Comparison of ENCODE assay signal across 21 cellular contexts in genomic region chr5:95713960-95714710, GRCh38. TPM values are rescaled to one million over a fixed set of nuclear protein-coding genes. Genes with fewer than 3 reads are reported as not detected.
A peak's percentile ranks its signal among the peaks of the same experiment; 100 is the strongest.
DNase-seq lines count a peak whose midpoint lies in the region; ATAC-seq and TF ChIP-seq lines count a peak whose summit lies in the region.
"Had no signal": no experiment of that assay in that cellular context is flagged by ENCODE, and none has a peak within 500 bp of the region (broad histone marks: within the 10 kb centered on the region; RNA-seq: fewer than 3 reads in every experiment).

No MANE protein-coding gene starts in this region.

- peaks cover 18% of the 10 kb centered on the region for H3K27me3 Mint-ChIP-seq in activated CD4-positive, alpha-beta T cell treated with anti-CD3 and anti-CD28 coated beads, Interleukin-2, amount 10 ng/mL, durations not matched to agents 24 days and 14 days
- H3K27me3 Mint-ChIP-seq in endodermal cell (ENCODE audit: insufficient read depth): no peaks in the 10 kb centered on the region

- no peak overlapping the region for H3K27ac Mint-ChIP-seq in activated CD4-positive, alpha-beta T cell treated with anti-CD3 and anti-CD28 coated beads, Interleukin-2, amount 10 ng/mL, durations not matched to agents 24 days and 14 days
- no peak overlapping the region for H3K27ac Mint-ChIP-seq in endodermal cell

- H3K27ac ChIP-seq in Panc1 (ENCODE audit: low read length) (peak overlapping the region; percentile 65; the same call in 1 of the 2 replicates), endodermal cell (ENCODE audit: low read depth, low read length) (no peak overlapping the region), right atrium auricular region (no peak overlapping the region)
- H3K27ac ChIP-seq: BLaER1, gastrocnemius medialis, lower lobe of right lung, stomach, transverse colon had no signal

- H3K36me3 ChIP-seq in Panc1 (ENCODE audit: control insufficient read depth, insufficient read depth, low read length): no peaks in the 10 kb centered on the region
- peaks cover 62% of the 10 kb centered on the region for H3K36me3 ChIP-seq in endodermal cell (ENCODE audit: control insufficient read depth, insufficient read depth, low read length)
- no peaks in the 10 kb centered on the region for H3K36me3 ChIP-seq in right atrium auricular region
- H3K36me3 ChIP-seq: gastrocnemius medialis, lower lobe of right lung, transverse colon had no signal

- peak; percentile 13 for DNase-seq in activated CD4-positive, alpha-beta T cell treated with anti-CD3 and anti-CD28 coated beads, Interleukin-2, amount 10 ng/mL, durations not matched to agents 24 days and 14 days
- no peak for DNase-seq in activated CD4-positive, alpha-beta T cell treated with anti-CD3 and anti-CD28 coated beads, Interleukin-2, amount 50 U/mL, for 1 hour
- DNase-seq in Panc1 (ENCODE audit: low read depth, low spot score) (no peak), endodermal cell (no peak), sciatic nerve (ENCODE audit: low spot score) (no peak), NCI-H2081 treated with DMSO at 0.1 percent for 48 hours (lab: John Stamatoyannopoulos, UW) (no peak), right atrium auricular region (ENCODE audit: low spot score) (no peak)
- DNase-seq: activated T-cell treated with anti-CD3 and anti-CD28 coated beads, Interleukin-2, amount 50 U/mL, for 1 hour; gastrocnemius medialis; islet precursor cell; lower lobe of right lung; NCI-H146; NCI-H524; nucleus accumbens; retina; stomach; transverse colon had no signal

- intact Hi-C loops in activated CD4-positive, alpha-beta T cell treated with anti-CD3 and anti-CD28 coated beads, Interleukin-2, amount 10 ng/mL, durations not matched to agents 24 days and 14 days (cut with micrococcal nuclease): loop anchor here (10.0 kb wide), 2 partner anchors 631 to 821 kb away; no protein-coding TSS in a partner anchor
- intact Hi-C loops in Panc1 (cut with micrococcal nuclease; ENCODE audit: unreplicated experiment) (no loop called here), sciatic nerve (cut with DNase I) (no loop called here)

- no TSS peak for BruUV-seq in Panc1 (replicated peaks; lab: Mats Ljungman, UMichigan)

- in situ Hi-C loops in Panc1 (cut with HindIII; ENCODE audit: low pct_unique_long_range_greater_than_20kb, low sequenced_read_pairs): no loop called here

- H3K9me3 Mint-ChIP-seq in activated CD4-positive, alpha-beta T cell treated with anti-CD3 and anti-CD28 coated beads, Interleukin-2, amount 10 ng/mL, durations not matched to agents 24 days and 14 days: no peaks in the 10 kb centered on the region
- peaks cover 15% of the 10 kb centered on the region for H3K9me3 Mint-ChIP-seq in endodermal cell

- H3K4me1 Mint-ChIP-seq in activated CD4-positive, alpha-beta T cell treated with anti-CD3 and anti-CD28 coated beads, Interleukin-2, amount 10 ng/mL, durations not matched to agents 24 days and 14 days: peaks cover 27% of the 10 kb centered on the region
- H3K4me1 Mint-ChIP-seq in endodermal cell: peaks cover 41% of the 10 kb centered on the region

- peak overlapping the region; percentile 27 for H3K9ac ChIP-seq in endodermal cell (ENCODE audit: extremely low read depth, low read length, poor library complexity, severe bottlenecking)
- H3K9ac ChIP-seq: BLaER1 had no signal

- H3K4me1 ChIP-seq in Panc1 (ENCODE audit: control insufficient read depth, insufficient read depth, low read length) (peaks cover 6% of the 10 kb centered on the region), endodermal cell (ENCODE audit: control insufficient read depth, insufficient read depth, low read length) (peaks cover 11% of the 10 kb centered on the region), right atrium auricular region (peaks cover 0 to 17% of the 10 kb centered on the region in 2 donors)
- H3K4me1 ChIP-seq: lower lobe of right lung had no signal

- H3K4me3 Mint-ChIP-seq in activated CD4-positive, alpha-beta T cell treated with anti-CD3 and anti-CD28 coated beads, Interleukin-2, amount 10 ng/mL, durations not matched to agents 24 days and 14 days: no peak overlapping the region
- no peak overlapping the region for H3K4me3 Mint-ChIP-seq in endodermal cell

- no peak for TF ChIP-seq CTCF in Panc1 (IDR thresholded peaks at IDR 0.05)
- TF ChIP-seq CTCF in endodermal cell (conservative IDR thresholded peaks at IDR 0.05): no peak
- TF ChIP-seq CTCF in right atrium auricular region (IDR thresholded peaks at IDR 0.05): no peak

- no peak overlapping the region for H3K4me3 ChIP-seq in Panc1 (ENCODE audit: low read depth in 2 of 2, low read length in 2 of 2)
- peak overlapping the region; percentile 78 for H3K4me3 ChIP-seq in endodermal cell (ENCODE audit: low read length)
- no peak overlapping the region for H3K4me3 ChIP-seq in right atrium auricular region
- H3K4me3 ChIP-seq: BLaER1, gastrocnemius medialis, lower lobe of right lung, stomach, transverse colon had no signal

- no peaks in the 10 kb centered on the region for H3K27me3 ChIP-seq in Panc1 (ENCODE audit: control insufficient read depth, insufficient read depth, low read length)
- no peaks in the 10 kb centered on the region for H3K27me3 ChIP-seq in endodermal cell (ENCODE audit: control insufficient read depth, insufficient read depth, low read length, poor library complexity, severe bottlenecking)
- H3K27me3 ChIP-seq in right atrium auricular region: no peaks in the 10 kb centered on the region
- H3K27me3 ChIP-seq: BLaER1, gastrocnemius medialis, stomach, transverse colon had no signal

- 91 to 98% methylated on average over 4 of the region's 4 CpGs for WGBS in endodermal cell (ENCODE audit: insufficient coverage in 1 of 2, insufficient read length in 1 of 2), 2 experiments

- POLR2A ChIA-PET in Panc1 (lab: Charles Lee): no interaction called here

- CTCF ChIA-PET in Panc1 (lab: Charles Lee): no interaction called here

- H3K9me3 ChIP-seq in Panc1 (ENCODE audit: control insufficient read depth, insufficient read depth, low read depth, low read length): no peaks in the 10 kb centered on the region; the same call in 1 of the 2 replicates
- peaks cover 21% of the 10 kb centered on the region for H3K9me3 ChIP-seq in endodermal cell (ENCODE audit: control insufficient read depth, low read length)
- no peaks in the 10 kb centered on the region for H3K9me3 ChIP-seq in right atrium auricular region
- H3K9me3 ChIP-seq: BLaER1, gastrocnemius medialis, lower lobe of right lung, stomach, transverse colon had no signal

- H3K36me3 Mint-ChIP-seq in activated CD4-positive, alpha-beta T cell treated with anti-CD3 and anti-CD28 coated beads, Interleukin-2, amount 10 ng/mL, durations not matched to agents 24 days and 14 days (ENCODE audit: low read depth): peaks cover 2% of the 10 kb centered on the region
- peaks cover 31% of the 10 kb centered on the region for H3K36me3 Mint-ChIP-seq in endodermal cell (ENCODE audit: low read depth)

- ATAC-seq in Panc1 (no peak), sciatic nerve (peak; percentile 41), GM19035 (IDR thresholded peaks at IDR 0.05; ENCODE audit: unreplicated experiment) (no peak)
- ATAC-seq: activated CD4-positive, CD25-positive, alpha-beta regulatory T cell treated with anti-CD3 and anti-CD28 coated beads, Interleukin-2, amount 50 U/mL, for 24 hours; gastrocnemius medialis; lower lobe of right lung had no signal

RNA-seq across cellular contexts. Expression of gene RHOBTB3, which starts 17.0 kb away (rescaled TPM):
- total RNA-seq in activated CD4-positive, alpha-beta T cell treated with anti-CD3 and anti-CD28 coated beads, Interleukin-2, amount 10 ng/mL, durations not matched to agents 24 days and 14 days: 0.37 and 0.45 TPM in 2 replicates
- 95.2 TPM for total RNA-seq in Panc1 (2021; ENCODE audit: unreplicated experiment)
- 56.2 TPM for polyA plus RNA-seq in Panc1 (2012; ENCODE audit: insufficient read length)
- 100 to 1,000 TPM; 432 to 444 TPM for total RNA-seq in endodermal cell
- polyA plus RNA-seq in endodermal cell (2013, experiment 1 of 2): 116 TPM
- 147 TPM for polyA plus RNA-seq in endodermal cell (2013, experiment 2 of 2)
- total RNA-seq in sciatic nerve: 192 TPM
- 10 to 100 TPM; 56.2 to 89.9 TPM for total RNA-seq in right atrium auricular region

RNA-seq across cellular contexts. Expression of gene SPATA9, which starts 31.3 kb away (rescaled TPM):
- total RNA-seq in activated CD4-positive, alpha-beta T cell treated with anti-CD3 and anti-CD28 coated beads, Interleukin-2, amount 10 ng/mL, durations not matched to agents 24 days and 14 days: not detected in 2 replicates
- total RNA-seq in Panc1 (2021; ENCODE audit: unreplicated experiment): 0.15 TPM
- 0.12 TPM for polyA plus RNA-seq in Panc1 (2012; ENCODE audit: insufficient read length)
- total RNA-seq in endodermal cell: 1 to 10 TPM in 1 of 2 donors, under 1 TPM in 1; 0.70 to 2.0 TPM
- polyA plus RNA-seq in endodermal cell (2013, experiment 1 of 2): 0.36 TPM
- polyA plus RNA-seq in endodermal cell (2013, experiment 2 of 2): 0.33 TPM
- total RNA-seq in sciatic nerve: 1.6 TPM
- under 1 TPM in 1 of 2 donors, not detected in 1; 0.30 TPM for total RNA-seq in right atrium auricular region
- total RNA-seq: epithelial cell of proximal tubule, lower lobe of right lung had no signal

Comparison
In these comparisons a context has a peak if more than half of its experiments do, and no peak if none do; other contexts are left out.
1. RNA of gene RHOBTB3, which starts 17.0 kb away (total RNA-seq): 432 to 444 TPM in endodermal cell, 192 TPM in sciatic nerve (single experiment), 95.2 TPM in Panc1 (single experiment) and 56.2 to 89.9 TPM in right atrium auricular region; 0.37 to 0.45 TPM in activated CD4-positive, alpha-beta T cell treated with anti-CD3 and anti-CD28 coated beads, Interleukin-2, amount 10 ng/mL, durations not matched to agents 24 days and 14 days; every median in the first group is over 10 times any median in the second.